In the genomic region with DNA sequence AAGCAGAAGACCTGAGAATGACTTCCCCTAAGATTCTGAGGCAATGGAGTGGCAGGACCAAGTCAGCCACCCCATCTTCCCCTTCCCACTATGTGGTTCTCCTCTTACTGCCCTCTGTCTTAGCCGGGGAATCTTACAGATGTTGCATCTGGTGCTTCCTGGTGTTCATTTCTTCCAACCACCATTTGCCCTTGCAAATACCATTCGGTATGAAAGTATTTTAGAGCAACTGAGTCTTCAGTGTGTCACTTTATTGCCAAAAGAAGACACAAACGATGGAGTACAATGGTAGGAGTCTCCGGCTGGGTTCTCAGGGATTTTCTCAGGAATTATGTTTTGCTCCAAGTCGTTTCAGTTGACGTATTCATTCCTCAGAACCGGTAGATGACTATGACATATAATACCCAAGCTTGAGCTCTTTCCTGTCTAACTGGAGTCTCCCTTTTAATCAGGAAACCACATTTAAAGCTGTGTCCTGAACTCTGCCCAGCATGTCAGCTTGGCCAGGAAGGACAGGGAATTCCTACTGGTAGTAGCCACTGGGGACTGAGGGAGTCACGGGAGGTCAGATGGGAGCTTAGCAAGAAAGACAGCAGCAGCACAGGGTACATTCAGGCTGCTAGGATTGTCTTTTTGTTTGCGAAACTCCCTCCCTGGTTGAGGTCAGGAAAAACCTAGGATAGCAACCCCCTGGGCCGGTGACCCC, we compare ENCODE assay signal across 9 cellular contexts.
DNase-seq lines count a peak whose midpoint lies in the region; ATAC-seq, FAIRE-seq and TF ChIP-seq lines count a peak whose summit lies in the region.
"Had no signal": no experiment of that assay in that cellular context is flagged by ENCODE, and none has a peak within 500 bp of the region (broad histone marks: within the 10 kb centered on the region; RNA-seq: fewer than 3 reads in every experiment).

No MANE protein-coding gene starts in this region.

- H3K4me3 ChIP-seq in Loucy (ENCODE audit: low read length, poor library complexity, severe bottlenecking) (no peak overlapping the region), H1 (ENCODE audit: extremely low read depth in 1 of 4, insufficient read depth in 2 of 4, low read depth in 3 of 4, low read length in 4 of 4) (no peak overlapping the region), upper lobe of right lung (no peak overlapping the region)

- H3K27ac ChIP-seq in H1 (ENCODE audit: low read depth, low read length) (no peak overlapping the region), upper lobe of right lung (peak overlapping the region; percentile 78)

- no peaks in the 10 kb centered on the region for H3F3A ChIP-seq in Loucy (ENCODE audit: low read depth)

- no peaks in the 10 kb centered on the region for H3K23me2 ChIP-seq in H1 (ENCODE audit: low read depth, low read length)

- POLR2A ChIA-PET in H1 (lab: Charles Lee; ENCODE audit: partially characterized antibody) = interaction anchor here (1.0 kb wide), 1 partner anchor 12 kb away, joined by 3 read pairs; no protein-coding TSS in a partner anchor

- no peak overlapping the region for H2BK15ac ChIP-seq in H1 (ENCODE audit: low read length)

- H3K9ac ChIP-seq in Loucy (ENCODE audit: low read depth, low read length, poor library complexity, severe bottlenecking) = no peak overlapping the region
- no peak overlapping the region for H3K9ac ChIP-seq in H1 (replicated peaks in 1 of 4; ENCODE audit: extremely low read depth in 1 of 4, low read depth in 3 of 4, low read length in 3 of 4)

- H2AK5ac ChIP-seq in H1 (ENCODE audit: low read depth, low read length) = peak overlapping the region; percentile 96; the same call in 1 of the 2 replicates

- DNase-seq in H1 (ENCODE audit: low read depth in 1 of 2, low spot score in 2 of 2) (no peak), lung microvascular endothelial cell (ENCODE audit: low read depth in 2 of 2) (peak; percentile 98 to 100), upper lobe of right lung (no peak), nucleus accumbens (lab: John Stamatoyannopoulos, UW) (no peak), NCI-H510A (lab: John Stamatoyannopoulos, UW) (no peak)

- no peak overlapping the region for H4K8ac ChIP-seq in H1 (ENCODE audit: extremely low read depth, insufficient read depth, low read length)

- no peak overlapping the region for H2BK120ac ChIP-seq in H1 (replicated peaks; ENCODE audit: low read depth, low read length)

- no peak overlapping the region for H3K18ac ChIP-seq in H1 (ENCODE audit: extremely low read depth, low read length)

- peak; percentile 27 for ATAC-seq in upper lobe of right lung
- no peak for ATAC-seq in HG02981 (IDR thresholded peaks at IDR 0.05; ENCODE audit: unreplicated experiment)
- ATAC-seq in HG03521 (IDR thresholded peaks at IDR 0.05; ENCODE audit: unreplicated experiment) = no peak

- intact Hi-C loops in upper lobe of right lung (cut with DNase I) = no loop called here

- FAIRE-seq in H1 (lab: Jason Lieb, UNC) = no peak
- FAIRE-seq: GM18507 had no signal

- no peaks in the 10 kb centered on the region for H3K9me3 ChIP-seq in Loucy (ENCODE audit: insufficient read depth, low read depth, low read length)
- no peaks in the 10 kb centered on the region for H3K9me3 ChIP-seq in H1 (ENCODE audit: insufficient read depth in 2 of 2, low read depth in 1 of 2, low read length in 1 of 2)
- no peaks in the 10 kb centered on the region for H3K9me3 ChIP-seq in upper lobe of right lung

- H4K20me1 ChIP-seq in Loucy (ENCODE audit: insufficient read depth, low read length, poor library complexity, severe bottlenecking) = no peaks in the 10 kb centered on the region
- H4K20me1 ChIP-seq in H1 (replicated peaks in 1 of 2; ENCODE audit: control insufficient read depth in 1 of 2, insufficient read depth in 2 of 2, low read length in 2 of 2) = no peaks in the 10 kb centered on the region

- H2BK20ac ChIP-seq in H1 (ENCODE audit: low read length) = 0 out of 2 replicates have a peak overlapping the region, but pooled peaks have one; percentile 68

- no peak overlapping the region for H4K91ac ChIP-seq in H1 (replicated peaks; ENCODE audit: insufficient read length, low read length)

- WGBS in H1 (ENCODE audit: extremely low coverage in 1 of 2, insufficient coverage in 1 of 2, insufficient read length in 1 of 2, insufficient replicate concordance in 2 of 2, low coverage in 1 of 2, low lambda C conversion rate in 2 of 2, missing lambda C conversion rate in 1 of 2), 2 experiments = 83% methylated on average over 10 of the region's 10 CpGs; no CpG with 5 or more reads in 1 of the 2 experiments

- H2AFZ ChIP-seq in Loucy (ENCODE audit: low read length) = no peak overlapping the region
- H2AFZ ChIP-seq in H1 (ENCODE audit: low read length) = no peak overlapping the region

- peak overlapping the region; percentile 50; the same call in 1 of the 2 replicates for H2BK5ac ChIP-seq in H1 (ENCODE audit: low read depth, low read length)

- TF ChIP-seq CTCF in Loucy (conservative IDR thresholded peaks at IDR 0.05; ENCODE audit: low read length) = no peak
- TF ChIP-seq CTCF in H1 (IDR thresholded peaks at IDR 0.05; ENCODE audit: control extremely low read depth in 1 of 3, insufficient read depth in 1 of 3, low read depth in 1 of 3, low read length in 3 of 3) = no peak
- no peak for TF ChIP-seq CTCF in upper lobe of right lung (IDR thresholded peaks at IDR 0.05)

- H3K23ac ChIP-seq in H1 (ENCODE audit: insufficient read length) = no peak overlapping the region

- H3K4me1 ChIP-seq in Loucy (ENCODE audit: insufficient read depth, low read length, poor library complexity, severe bottlenecking) (peaks cover 17% of the 10 kb centered on the region), H1 (replicated peaks in 1 of 4; ENCODE audit: control insufficient read depth in 3 of 4, insufficient read depth in 4 of 4, low read length in 3 of 4) (peaks cover 5 to 26% (median 9%) of the 10 kb centered on the region in 4 experiments; a peak in 6 of 7 replicates), upper lobe of right lung (peaks cover 46% of the 10 kb centered on the region)

- CTCF ChIA-PET in H1 (lab: Charles Lee; ENCODE audit: partially characterized antibody) = interaction anchor here (0.8 to 3.4 kb wide), 8 partner anchors 9 to 167 kb away, joined by 3 to 18 read pairs (median 3); partner anchors contain the start of gene SAMD4A

- no peak for TF ChIP-seq RAD21 in H1 (IDR thresholded peaks at IDR 0.05 in 1 of 2, conservative IDR thresholded peaks at IDR 0.05 in 1 of 2; ENCODE audit: low read depth in 2 of 2, low read length in 2 of 2)

- H2BK12ac ChIP-seq in H1 (ENCODE audit: low read depth, low read length) = peak overlapping the region; percentile 60

- H3K4me2 ChIP-seq in Loucy (ENCODE audit: low read depth, low read length, poor library complexity, severe bottlenecking) (peak overlapping the region; percentile 5), H1 (ENCODE audit: insufficient read depth in 1 of 2, low read depth in 2 of 2, low read length in 2 of 2) (no peak overlapping the region; a peak in 1 of 4 replicates)

- H3K4ac ChIP-seq in H1 (replicated peaks; ENCODE audit: insufficient read length, low read depth, low read length) = no peak overlapping the region

- TF ChIP-seq POLR2A in H1 (IDR thresholded peaks at IDR 0.05; ENCODE audit: control extremely low read depth in 1 of 2, low read depth in 2 of 2, low read length in 2 of 2) = no peak

- TF ChIP-seq EP300 in H1 (IDR thresholded peaks at IDR 0.05; ENCODE audit: borderline replicate concordance in 1 of 2, low read depth in 2 of 2, low read length in 2 of 2) = no peak

- no peaks in the 10 kb centered on the region for H3K27me3 ChIP-seq in Loucy (ENCODE audit: insufficient read depth, low read length, poor library complexity, severe bottlenecking)
- H3K27me3 ChIP-seq in H1 (replicated peaks in 1 of 4; ENCODE audit: control insufficient read depth in 3 of 4, extremely low read depth in 1 of 4, insufficient read depth in 3 of 4, low read length in 3 of 4) = no peaks in the 10 kb centered on the region
- H3K27me3 ChIP-seq in upper lobe of right lung = no peaks in the 10 kb centered on the region

- peaks cover 3% of the 10 kb centered on the region; the same call in 1 of the 2 replicates for H3K79me1 ChIP-seq in H1 (ENCODE audit: low read depth, low read length)

- H3K9me2 ChIP-seq in Loucy (replicated peaks; ENCODE audit: low read depth, low read length) = no peaks in the 10 kb centered on the region

- no peak overlapping the region for H3K14ac ChIP-seq in H1 (ENCODE audit: insufficient read length)

- H3K79me2 ChIP-seq in Loucy (ENCODE audit: insufficient read depth, low read length) (no peaks in the 10 kb centered on the region), H1 (ENCODE audit: control insufficient read depth in 1 of 2, insufficient read depth in 2 of 2, low read length in 2 of 2) (no peaks in the 10 kb centered on the region)

- H3K36me3 ChIP-seq in Loucy (ENCODE audit: insufficient read depth, low read length) (no peaks in the 10 kb centered on the region), H1 (ENCODE audit: control insufficient read depth in 2 of 4, insufficient read depth in 4 of 4, low read length in 3 of 4) (no peaks in the 10 kb centered on the region), upper lobe of right lung (no peaks in the 10 kb centered on the region)

- H4K5ac ChIP-seq in H1 (ENCODE audit: insufficient read length, low read depth, low read length) = no peak overlapping the region

- H3K56ac ChIP-seq in H1 (replicated peaks; ENCODE audit: insufficient read length, low read depth, low read length) = no peak overlapping the region

TF ChIP-seq in H1, 55 proteins besides CTCF, POLR2A, EP300 and RAD21:
- no peak for TF ChIP-seq NANOG (IDR thresholded peaks at IDR 0.05; ENCODE audit: insufficient read depth, low read depth, low read length, poor library complexity, severe bottlenecking)
- no peak for TF ChIP-seq SAP30 (IDR thresholded peaks at IDR 0.05; ENCODE audit: insufficient read depth, insufficient replicate concordance, low read length)

Comparison
In these comparisons a context has a peak if more than half of its experiments do, and no peak if none do; other contexts are left out.
1. DNase-seq: peak in lung microvascular endothelial cell (2 of 2); none in H1 (0 of 2), upper lobe of right lung (single experiment), nucleus accumbens (0 of 56) and NCI-H510A (single experiment).